Comparison of ENCODE assay signal across 29 cellular contexts in the genomic region with DNA sequence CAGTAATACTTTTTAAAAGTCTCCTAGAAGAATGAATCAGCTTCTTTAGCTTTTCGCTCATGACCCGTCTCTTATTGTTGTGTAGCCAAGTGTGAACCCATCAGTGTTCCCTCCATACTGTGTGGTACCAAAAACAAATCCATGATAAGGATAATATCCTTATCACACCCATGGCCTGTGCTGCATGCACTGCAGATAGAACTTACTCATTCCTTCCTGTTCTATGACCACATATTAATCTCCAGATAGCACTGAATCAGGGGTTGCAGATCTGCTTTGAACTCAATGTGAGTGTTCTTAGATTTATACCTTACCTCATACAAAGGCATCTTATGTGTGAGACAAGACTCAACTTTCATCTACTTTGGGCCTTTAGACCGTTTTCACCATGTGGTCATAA.
"Had no signal": no experiment of that assay in that cellular context is flagged by ENCODE, and none has a peak within 500 bp of the region (broad histone marks: within the 10 kb centered on the region; RNA-seq: fewer than 3 reads in every experiment).

No MANE protein-coding gene starts in this region.

- H3K9me3 ChIP-seq: left lung, lower lobe of right lung, mucosa of descending colon, ovary, right lobe of liver, tibial nerve had no signal

- H3K36me3 ChIP-seq: cardiac muscle cell, heart left ventricle, left lung, lower lobe of right lung, ovary, right lobe of liver, tibial nerve had no signal

- H3K27me3 ChIP-seq: cardiac muscle cell, dorsolateral prefrontal cortex, heart left ventricle, left lung, ovary, right lobe of liver, tibial nerve had no signal

- H3K27ac ChIP-seq: cardiac muscle cell, coronary artery, dorsolateral prefrontal cortex, heart left ventricle, left lung, lower lobe of right lung, ovary, right lobe of liver, tibial nerve had no signal

- ATAC-seq: activated naive CD8-positive, alpha-beta T cell treated with anti-CD3 and anti-CD28 coated beads, Interleukin-2, amount 50 U/mL, for 24 hours; activated T-helper 17 cell treated with anti-CD3 and anti-CD28 coated beads, Interleukin-2, amount 50 U/mL, for 72 hours; effector memory CD8-positive, alpha-beta T cell; esophagus mucosa; heart left ventricle; left lung; lower lobe of right lung; mucosa of descending colon; natural killer cell treated with Interleukin-12 subunit alpha and Interleukin-12 subunit beta and Interleukin-15 and Interleukin-18, amount 100 ng/mL, for 72 hours; right lobe of liver; SK-N-SH treated with all-trans-retinoic acid at 6 μM for 48 hours had no signal

- H3K4me1 ChIP-seq: heart left ventricle, left lung, lower lobe of right lung, right lobe of liver, tibial nerve had no signal

- H3K4me3 ChIP-seq: cardiac muscle cell, coronary artery, dorsolateral prefrontal cortex, heart left ventricle, left lung, lower lobe of right lung, mucosa of descending colon, ovary, right lobe of liver, tibial nerve had no signal

- DNase-seq: activated CD4-positive, alpha-beta memory T cell treated with anti-CD3 and anti-CD28 coated beads, Interleukin-2, amount 10 ng/mL, durations not matched to agents 7 days and 5 days; activated CD4-positive, alpha-beta T cell treated with anti-CD3 and anti-CD28 coated beads, Interleukin-2, amount 10 ng/mL, durations not matched to agents 7 days and 5 days; activated CD4-positive, CD25-positive, alpha-beta regulatory T cell treated with anti-CD3 and anti-CD28 coated beads, Interleukin-2, amount 50 U/mL, for 72 hours; activated CD8-positive, alpha-beta memory T cell treated with anti-CD3 and anti-CD28 coated beads, Interleukin-2, amount 50 U/mL, for 48 hours; activated naive CD8-positive, alpha-beta T cell treated with anti-CD3 and anti-CD28 coated beads, Interleukin-2, amount 50 U/mL, for 24 hours; activated T-cell treated with anti-CD3 and anti-CD28 coated beads, Interleukin-2, amount 50 U/mL, for 24 hours; cerebellar nuclear complex; dorsolateral prefrontal cortex; effector memory CD8-positive, alpha-beta T cell; heart left ventricle; hypothalamus; immature natural killer cell; kidney glomerular epithelial cell; left lung; lower lobe of right lung; mesendoderm; mucosa of descending colon; ovary; right lobe of liver; stimulated activated CD4-positive, alpha-beta T cell treated with anti-CD3 and anti-CD28 coated beads, Interleukin-2, amount 100 ng/mL, for 48 hours; stimulated activated naive CD4-positive, alpha-beta T cell treated with Interleukin-2 at 50 U/mL for 16 hours; T-helper 2 cell had no signal
